In the genomic region with DNA sequence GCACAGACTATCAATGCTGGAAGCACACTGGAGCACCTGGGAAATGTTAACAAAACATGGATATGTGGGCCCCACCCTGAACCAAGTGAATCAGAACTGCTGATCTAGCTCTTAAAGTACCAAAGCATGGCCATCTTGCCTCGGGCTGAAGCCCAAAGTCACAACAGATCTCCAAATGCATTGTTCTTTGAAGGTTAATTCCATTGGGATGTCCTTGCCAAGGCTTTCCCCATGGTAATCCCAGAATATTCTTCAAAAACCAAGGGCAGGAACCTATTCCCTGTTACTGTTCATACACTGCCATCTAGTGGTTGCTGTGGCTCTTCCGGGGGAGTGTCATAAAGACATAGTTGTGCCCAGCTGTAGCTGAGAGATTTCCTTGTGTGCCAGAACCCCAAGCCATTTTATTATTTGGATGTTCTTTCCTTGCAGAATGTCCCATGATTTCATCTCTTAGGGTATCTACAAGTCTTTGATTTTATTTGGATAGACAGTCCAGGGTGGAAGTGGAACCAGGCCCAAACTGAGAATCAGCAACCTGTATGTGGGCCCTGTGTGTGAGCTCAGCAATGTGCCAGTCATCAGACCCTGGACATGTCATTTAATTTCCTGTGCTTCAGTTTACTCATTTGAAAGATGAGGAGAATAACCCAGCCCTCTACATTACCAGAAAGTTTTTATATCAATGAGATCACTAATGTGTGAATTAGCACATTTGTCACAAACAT, we compare ENCODE assay signal across 1 cellular context.
TF ChIP-seq lines count a peak whose summit lies in the region.

No MANE protein-coding gene starts in this region.

TF ChIP-seq in K562, 482 proteins besides CTCF, POLR2A, EP300 and RAD21 (continued from another document):
- TF ChIP-seq, protein P1, sequence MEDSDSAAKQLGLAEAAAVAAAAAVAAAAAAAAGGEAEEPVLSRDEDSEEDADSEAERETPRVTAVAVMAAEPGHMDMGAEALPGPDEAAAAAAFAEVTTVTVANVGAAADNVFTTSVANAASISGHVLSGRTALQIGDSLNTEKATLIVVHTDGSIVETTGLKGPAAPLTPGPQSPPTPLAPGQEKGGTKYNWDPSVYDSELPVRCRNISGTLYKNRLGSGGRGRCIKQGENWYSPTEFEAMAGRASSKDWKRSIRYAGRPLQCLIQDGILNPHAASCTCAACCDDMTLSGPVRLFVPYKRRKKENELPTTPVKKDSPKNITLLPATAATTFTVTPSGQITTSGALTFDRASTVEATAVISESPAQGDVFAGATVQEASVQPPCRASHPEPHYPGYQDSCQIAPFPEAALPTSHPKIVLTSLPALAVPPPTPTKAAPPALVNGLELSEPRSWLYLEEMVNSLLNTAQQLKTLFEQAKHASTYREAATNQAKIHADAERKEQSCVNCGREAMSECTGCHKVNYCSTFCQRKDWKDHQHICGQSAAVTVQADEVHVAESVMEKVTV (CRISPR knock-in tag; IDR thresholded peaks at IDR 0.05), result peak; percentile 70
- TF ChIP-seq, protein P2, sequence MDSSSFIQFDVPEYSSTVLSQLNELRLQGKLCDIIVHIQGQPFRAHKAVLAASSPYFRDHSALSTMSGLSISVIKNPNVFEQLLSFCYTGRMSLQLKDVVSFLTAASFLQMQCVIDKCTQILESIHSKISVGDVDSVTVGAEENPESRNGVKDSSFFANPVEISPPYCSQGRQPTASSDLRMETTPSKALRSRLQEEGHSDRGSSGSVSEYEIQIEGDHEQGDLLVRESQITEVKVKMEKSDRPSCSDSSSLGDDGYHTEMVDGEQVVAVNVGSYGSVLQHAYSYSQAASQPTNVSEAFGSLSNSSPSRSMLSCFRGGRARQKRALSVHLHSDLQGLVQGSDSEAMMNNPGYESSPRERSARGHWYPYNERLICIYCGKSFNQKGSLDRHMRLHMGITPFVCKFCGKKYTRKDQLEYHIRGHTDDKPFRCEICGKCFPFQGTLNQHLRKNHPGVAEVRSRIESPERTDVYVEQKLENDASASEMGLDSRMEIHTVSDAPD (CRISPR knock-in tag; IDR thresholded peaks at IDR 0.05), result no peak
- TF ChIP-seq RFX5 (IDR thresholded peaks at IDR 0.05; ENCODE audit: low read depth, low read length) (no peak), XRCC5 (IDR thresholded peaks at IDR 0.05; ENCODE audit: low read depth, low read length) (no peak)
- TF ChIP-seq, protein P3, sequence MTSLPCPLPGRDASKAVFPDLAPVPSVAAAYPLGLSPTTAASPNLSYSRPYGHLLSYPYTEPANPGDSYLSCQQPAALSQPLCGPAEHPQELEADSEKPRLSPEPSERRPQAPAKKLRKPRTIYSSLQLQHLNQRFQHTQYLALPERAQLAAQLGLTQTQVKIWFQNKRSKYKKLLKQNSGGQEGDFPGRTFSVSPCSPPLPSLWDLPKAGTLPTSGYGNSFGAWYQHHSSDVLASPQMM (CRISPR knock-in tag; IDR thresholded peaks at IDR 0.05), result no peak
